10 cellular contexts compared by ENCODE assay signal in the genomic region with DNA sequence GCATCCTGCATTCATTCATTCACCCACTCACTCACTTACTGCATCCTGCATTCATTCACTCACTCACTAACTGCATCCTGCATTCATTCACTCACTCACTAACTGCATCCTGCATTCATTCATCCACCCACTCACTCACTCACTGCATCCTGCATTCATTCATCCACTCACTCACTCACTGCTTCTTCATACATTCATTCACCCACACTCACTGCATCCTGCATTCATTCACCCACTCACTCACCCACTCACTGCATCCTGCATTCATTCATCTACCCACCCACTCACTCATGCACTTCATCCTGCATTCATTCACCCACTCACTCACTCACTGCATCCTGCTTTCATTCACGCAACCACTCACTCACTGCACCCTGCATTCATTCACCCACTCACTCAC.
"Had no signal": no experiment of that assay in that cellular context is flagged by ENCODE, and none has a peak within 500 bp of the region (broad histone marks: within the 10 kb centered on the region; RNA-seq: fewer than 3 reads in every experiment).

No MANE protein-coding gene starts in this region.

- H3K27ac Mint-ChIP-seq: IgD-negative memory B cell had no signal

- H3K9me3 Mint-ChIP-seq: IgD-negative memory B cell had no signal

- H3K4me3 Mint-ChIP-seq: IgD-negative memory B cell had no signal

- DNase-seq: GM23248, GOT3, Kasumi-1, KG1 had no signal

- H2AFZ ChIP-seq: GM23248 had no signal

- H3K36me3 ChIP-seq: HAP-1 had no signal

- H3K9ac ChIP-seq: GM23248 had no signal

- FAIRE-seq: H54, HepG2 had no signal

- ATAC-seq: HCT116, HepG2 had no signal

- H3K4me3 ChIP-seq: GM23248, HAP-1 had no signal

- H3K9me3 ChIP-seq: HAP-1 had no signal

- H3K27ac ChIP-seq: GM23248, HL-60 had no signal

- H3K27me3 Mint-ChIP-seq: IgD-negative memory B cell had no signal
